Comparison of ENCODE assay signal across 9 cellular contexts in genomic region chr2:241009191-241009590, GRCh38. TPM values are rescaled to one million over a fixed set of nuclear protein-coding genes. Genes with fewer than 3 reads are reported as not detected.
DNase-seq lines count a peak whose midpoint lies in the region; ATAC-seq, FAIRE-seq and TF ChIP-seq lines count a peak whose summit lies in the region.
"Had no signal": no experiment of that assay in that cellular context is flagged by ENCODE, and none has a peak within 500 bp of the region (broad histone marks: within the 10 kb centered on the region; RNA-seq: fewer than 3 reads in every experiment).

No MANE protein-coding gene starts in this region.

- peak overlapping the region; percentile 51 for H3K9ac ChIP-seq in astrocyte (ENCODE audit: low read length)

- H3K27me3 Mint-ChIP-seq in stimulated activated naive CD8-positive, alpha-beta T cell treated with anti-CD3 and anti-CD28 coated beads, Interleukin-15, Interleukin-2, amounts not matched to agents 100 ng/mL and 50 ng/mL, for 24 hours: no peaks in the 10 kb centered on the region
- H3K27me3 Mint-ChIP-seq in astrocyte (ENCODE audit: low read depth, unreplicated experiment): peaks cover 21% of the 10 kb centered on the region
- H3K27me3 Mint-ChIP-seq in natural killer cell (ENCODE audit: low read depth in 2 of 2): peaks cover 20 to 21% of the 10 kb centered on the region in 2 donors

- H3K4me2 ChIP-seq in astrocyte (ENCODE audit: low read length): peak overlapping the region; percentile 86

- H3K27ac Mint-ChIP-seq in stimulated activated naive CD8-positive, alpha-beta T cell treated with anti-CD3 and anti-CD28 coated beads, Interleukin-15, Interleukin-2, amounts not matched to agents 100 ng/mL and 50 ng/mL, for 24 hours: peak overlapping the region; percentile 72
- H3K27ac Mint-ChIP-seq in astrocyte (ENCODE audit: unreplicated experiment): no peak overlapping the region
- H3K27ac Mint-ChIP-seq in natural killer cell: peak overlapping the region in 1 of 2 donors; percentile 61

- H3K36me3 Mint-ChIP-seq in stimulated activated naive CD8-positive, alpha-beta T cell treated with anti-CD3 and anti-CD28 coated beads, Interleukin-15, Interleukin-2, amounts not matched to agents 100 ng/mL and 50 ng/mL, for 24 hours (ENCODE audit: low read depth): peaks cover 9% of the 10 kb centered on the region
- no peaks in the 10 kb centered on the region for H3K36me3 Mint-ChIP-seq in astrocyte (ENCODE audit: low read depth, unreplicated experiment)
- peaks cover 9% of the 10 kb centered on the region for H3K36me3 Mint-ChIP-seq in natural killer cell

- no peak overlapping the region for H3K27ac ChIP-seq in astrocyte (ENCODE audit: low read depth, low read length)

- H3K4me3 ChIP-seq in astrocyte (ENCODE audit: insufficient read depth, low read depth, low read length): no peak overlapping the region

- H3K27me3 ChIP-seq in astrocyte (ENCODE audit: insufficient read depth, low read length): no peaks in the 10 kb centered on the region

- no peak for FAIRE-seq in astrocyte (lab: Jason Lieb, UNC)

- H3K4me1 ChIP-seq in astrocyte (ENCODE audit: insufficient read depth, low read length): peaks cover 17% of the 10 kb centered on the region

- ATAC-seq in stimulated activated naive CD8-positive, alpha-beta T cell treated with anti-CD3 and anti-CD28 coated beads, Interleukin-15, Interleukin-2, amounts not matched to agents 100 U/mL and 50 U/mL, for 24 hours: no peak
- ATAC-seq in natural killer cell: no peak
- no peak for ATAC-seq in GM21576 (IDR thresholded peaks at IDR 0.05; ENCODE audit: unreplicated experiment)
- ATAC-seq in GM21723 (IDR thresholded peaks at IDR 0.05; ENCODE audit: unreplicated experiment): no peak

- H4K20me1 ChIP-seq in astrocyte (ENCODE audit: insufficient read depth, low read length): no peaks in the 10 kb centered on the region

- peaks cover 39% of the 10 kb centered on the region for H3K4me1 Mint-ChIP-seq in stimulated activated naive CD8-positive, alpha-beta T cell treated with anti-CD3 and anti-CD28 coated beads, Interleukin-15, Interleukin-2, amounts not matched to agents 100 ng/mL and 50 ng/mL, for 24 hours (ENCODE audit: low read depth)
- H3K4me1 Mint-ChIP-seq in astrocyte (ENCODE audit: low read depth, unreplicated experiment) (peaks cover 1% of the 10 kb centered on the region), natural killer cell (peaks cover 0 to 17% of the 10 kb centered on the region in 2 donors)

- no peak overlapping the region for H2AFZ ChIP-seq in astrocyte (ENCODE audit: low read depth, low read length)

- H3K79me2 ChIP-seq in astrocyte (ENCODE audit: insufficient read depth, low read length): peaks cover 3% of the 10 kb centered on the region

- H3K9me3 ChIP-seq in astrocyte (ENCODE audit: insufficient read depth, low read depth, low read length): peaks cover 3% of the 10 kb centered on the region

- peaks cover 10% of the 10 kb centered on the region for H3K9me3 Mint-ChIP-seq in stimulated activated naive CD8-positive, alpha-beta T cell treated with anti-CD3 and anti-CD28 coated beads, Interleukin-15, Interleukin-2, amounts not matched to agents 100 ng/mL and 50 ng/mL, for 24 hours
- peaks cover 14% of the 10 kb centered on the region for H3K9me3 Mint-ChIP-seq in astrocyte (ENCODE audit: unreplicated experiment)
- H3K9me3 Mint-ChIP-seq in natural killer cell: peaks cover 0 to 8% of the 10 kb centered on the region in 2 donors

- DNase-seq in stimulated activated naive CD8-positive, alpha-beta T cell treated with anti-CD3 and anti-CD28 coated beads, Interleukin-15, Interleukin-2, amounts not matched to agents 100 U/mL and 50 U/mL, for 24 hours: no peak
- DNase-seq in astrocyte (ENCODE audit: low read depth) (no peak), natural killer cell (no peak), NCI-H1092 (lab: John Stamatoyannopoulos, UW) (no peak), HK-2 (ENCODE audit: unreplicated experiment) (no peak)
- DNase-seq: MV-4-11 had no signal

- no peak overlapping the region for H3K4me3 Mint-ChIP-seq in stimulated activated naive CD8-positive, alpha-beta T cell treated with anti-CD3 and anti-CD28 coated beads, Interleukin-15, Interleukin-2, amounts not matched to agents 100 ng/mL and 50 ng/mL, for 24 hours
- H3K4me3 Mint-ChIP-seq in astrocyte (ENCODE audit: unreplicated experiment) (no peak overlapping the region), natural killer cell (peak overlapping the region; percentile 40)

- H3K36me3 ChIP-seq in astrocyte (ENCODE audit: insufficient read depth, low read length): no peaks in the 10 kb centered on the region

- TF ChIP-seq CTCF in astrocyte (IDR thresholded peaks at IDR 0.05; ENCODE audit: insufficient read depth, low read depth, low read length) (no peak), natural killer cell (IDR thresholded peaks at IDR 0.05) (no peak)

- intact Hi-C loops in natural killer cell (cut with micrococcal nuclease): no loop called here

RNA-seq across cellular contexts. Expression of gene SNED1, which starts 10.8 kb away (rescaled TPM):
- total RNA-seq in astrocyte: 0.23 and 0.48 TPM in 2 replicates
- total RNA-seq in natural killer cell: 1 to 10 TPM in 2 of 3 donors, under 1 TPM in 1; 0.97 to 4.9 (median 2.5) TPM
